Comparison of ENCODE assay signal across 12 cellular contexts in the genomic region with DNA sequence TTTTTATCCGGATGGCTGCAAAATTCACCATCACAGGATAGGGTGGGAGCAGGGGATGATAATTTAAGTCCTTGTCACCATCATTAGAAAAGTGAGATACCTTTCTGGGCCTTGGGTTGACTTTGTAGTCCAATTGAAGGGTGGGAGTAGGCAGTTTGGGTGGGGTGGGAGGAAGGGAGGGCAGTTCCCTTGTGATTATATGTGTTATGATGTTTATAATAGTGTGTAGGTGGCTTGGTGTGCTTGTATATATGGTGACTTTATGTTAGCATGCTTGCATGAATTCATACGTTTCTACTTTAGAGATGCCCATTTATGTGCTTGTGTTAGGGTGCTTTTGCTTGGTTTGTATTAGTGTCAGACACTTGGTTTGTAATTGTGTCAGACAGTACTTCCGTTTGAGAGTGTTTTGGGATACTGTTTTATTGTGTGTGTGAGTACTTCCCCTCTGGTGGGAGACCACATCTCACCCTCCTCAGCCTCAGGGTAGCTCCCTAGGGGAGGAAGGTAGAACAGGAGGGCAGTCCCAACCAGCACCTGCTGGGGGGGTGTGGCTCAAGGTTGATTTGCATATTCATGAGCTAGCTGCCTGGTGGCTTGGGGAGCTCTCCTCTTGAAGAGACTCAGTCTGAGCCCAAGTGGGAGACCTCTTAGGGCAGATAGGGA. TPM values are rescaled to one million over a fixed set of nuclear protein-coding genes. Genes with fewer than 3 reads are reported as not detected.
DNase-seq lines count a peak whose midpoint lies in the region; ATAC-seq lines count a peak whose summit lies in the region.
"Had no signal": no experiment of that assay in that cellular context is flagged by ENCODE, and none has a peak within 500 bp of the region (broad histone marks: within the 10 kb centered on the region; RNA-seq: fewer than 3 reads in every experiment).

No MANE protein-coding gene starts in this region.

- H3K27me3 ChIP-seq in H7 (ENCODE audit: control insufficient read depth, insufficient read depth, low read length) = peaks cover 17% of the 10 kb centered on the region
- no peaks in the 10 kb centered on the region for H3K27me3 ChIP-seq in CD4-positive, alpha-beta memory T cell (ENCODE audit: insufficient read depth, low read length)

- DNase-seq in NCI-H2171 treated with DMSO at 0.1 percent for 48 hours (lab: John Stamatoyannopoulos, UW) = peak; percentile 30
- no peak for DNase-seq in NCI-H2171 (lab: John Stamatoyannopoulos, UW)
- DNase-seq in H7 = peak; percentile 87
- peak; percentile 53 for DNase-seq in NCI-H69 (lab: John Stamatoyannopoulos, UW)
- peak; percentile 44 for DNase-seq in natural killer cell treated with Interleukin-12 subunit alpha and Interleukin-12 subunit beta and Interleukin-15 and Interleukin-18, amount 100 ng/mL, for 72 hours (ENCODE audit: low spot score)
- DNase-seq in kidney glomerular epithelial cell (lab: John Stamatoyannopoulos, UW) = no peak
- DNase-seq in head of caudate nucleus = no peak
- DNase-seq in CD4-positive, alpha-beta memory T cell = no peak
- DNase-seq: hippocampal formation, NCI-H1092 treated with DMSO at 0.1 percent for 48 hours had no signal

- POLR2A ChIA-PET in CD4-positive, alpha-beta memory T cell (lab: Charles Lee; ENCODE audit: partially characterized antibody) = no interaction called here

- no peaks in the 10 kb centered on the region for H3K36me3 ChIP-seq in H7 (replicated peaks; ENCODE audit: control insufficient read depth, insufficient read depth, low read length)
- no peaks in the 10 kb centered on the region for H3K36me3 ChIP-seq in CD4-positive, alpha-beta memory T cell (ENCODE audit: insufficient read depth, low read length)
- H3K36me3 ChIP-seq: SJSA1 had no signal

- H3K4me3 ChIP-seq in H7 (ENCODE audit: insufficient read depth, low read depth, low read length) = no peak overlapping the region
- no peak overlapping the region for H3K4me3 ChIP-seq in CD4-positive, alpha-beta memory T cell (ENCODE audit: low read length in 2 of 2)
- H3K4me3 ChIP-seq: SJSA1 had no signal

- peaks cover 16 to 19% of the 10 kb centered on the region in 2 donors for H3K4me1 Mint-ChIP-seq in natural killer cell treated with Interleukin-12 subunit alpha and Interleukin-12 subunit beta and Interleukin-15 and Interleukin-18, amount 100 ng/mL, for 72 hours (ENCODE audit: low read depth in 2 of 2)
- H3K4me1 Mint-ChIP-seq in CD4-positive, alpha-beta memory T cell = peaks cover 0 to 8% (median 4%) of the 10 kb centered on the region in 4 donors

- intact Hi-C loops in head of caudate nucleus (cut with DNase I) = no loop called here
- intact Hi-C loops in CD4-positive, alpha-beta memory T cell (cut with micrococcal nuclease) = no loop called here

- no peak overlapping the region for H3K27ac Mint-ChIP-seq in natural killer cell treated with Interleukin-12 subunit alpha and Interleukin-12 subunit beta and Interleukin-15 and Interleukin-18, amount 100 ng/mL, for 72 hours
- H3K27ac Mint-ChIP-seq in CD4-positive, alpha-beta memory T cell = no peak overlapping the region
- H3K27ac Mint-ChIP-seq: type B pancreatic cell had no signal

- H3K4me1 ChIP-seq in CD4-positive, alpha-beta memory T cell (ENCODE audit: insufficient read depth, low read length) = no peaks in the 10 kb centered on the region
- H3K4me1 ChIP-seq: SJSA1 had no signal

- H3K36me3 Mint-ChIP-seq in natural killer cell treated with Interleukin-12 subunit alpha and Interleukin-12 subunit beta and Interleukin-15 and Interleukin-18, amount 100 ng/mL, for 72 hours = no peaks in the 10 kb centered on the region
- no peaks in the 10 kb centered on the region for H3K36me3 Mint-ChIP-seq in CD4-positive, alpha-beta memory T cell
- H3K36me3 Mint-ChIP-seq: type B pancreatic cell had no signal

- H3K27me3 Mint-ChIP-seq in natural killer cell treated with Interleukin-12 subunit alpha and Interleukin-12 subunit beta and Interleukin-15 and Interleukin-18, amount 100 ng/mL, for 72 hours = peaks cover 8 to 22% of the 10 kb centered on the region in 2 donors
- H3K27me3 Mint-ChIP-seq in CD4-positive, alpha-beta memory T cell = no peaks in the 10 kb centered on the region

- ATAC-seq in natural killer cell treated with Interleukin-12 subunit alpha and Interleukin-12 subunit beta and Interleukin-15 and Interleukin-18, amount 100 ng/mL, for 72 hours = peak; percentile 4 to 45

- H3K9me3 Mint-ChIP-seq in natural killer cell treated with Interleukin-12 subunit alpha and Interleukin-12 subunit beta and Interleukin-15 and Interleukin-18, amount 100 ng/mL, for 72 hours = no peaks in the 10 kb centered on the region
- H3K9me3 Mint-ChIP-seq in CD4-positive, alpha-beta memory T cell = no peaks in the 10 kb centered on the region
- H3K9me3 Mint-ChIP-seq: type B pancreatic cell had no signal

- no peak overlapping the region for H3K27ac ChIP-seq in CD4-positive, alpha-beta memory T cell (ENCODE audit: low read depth, low read length)
- H3K27ac ChIP-seq: SJSA1 had no signal

- no peak overlapping the region for H3K4me3 Mint-ChIP-seq in natural killer cell treated with Interleukin-12 subunit alpha and Interleukin-12 subunit beta and Interleukin-15 and Interleukin-18, amount 100 ng/mL, for 72 hours
- H3K4me3 Mint-ChIP-seq in CD4-positive, alpha-beta memory T cell = no peak overlapping the region
- H3K4me3 Mint-ChIP-seq: type B pancreatic cell had no signal

- H3K9me3 ChIP-seq in CD4-positive, alpha-beta memory T cell (ENCODE audit: control insufficient read depth in 1 of 2, low read length in 2 of 2) = no peaks in the 10 kb centered on the region
- H3K9me3 ChIP-seq: SJSA1 had no signal

- CTCF ChIA-PET in CD4-positive, alpha-beta memory T cell (lab: Charles Lee; ENCODE audit: partially characterized antibody) = interaction anchor here (1.0 kb wide), 1 partner anchor 12 kb away, joined by 3 read pairs; no protein-coding TSS in a partner anchor

RNA-seq across cellular contexts. Expression of gene POU3F1, which starts 6.3 kb away (rescaled TPM):
- total RNA-seq in H7 (2014; rRNA removed; shearing (Covaris generic)) = 2.9 and 4.8 TPM in 2 replicates
- under 1 TPM; 0.50 to 0.93 TPM for total RNA-seq in natural killer cell treated with Interleukin-12 subunit alpha and Interleukin-12 subunit beta and Interleukin-15 and Interleukin-18, amount 100 ng/mL, for 72 hours
- total RNA-seq in CD4-positive, alpha-beta memory T cell = under 1 TPM; 0.14 to 0.15 TPM
- under 1 TPM in 1 of 2 donors, not detected in 1; 0.08 TPM for polyA plus RNA-seq in CD4-positive, alpha-beta memory T cell

RNA-seq across cellular contexts. Expression of gene UTP11, which starts 40.3 kb away (rescaled TPM):
- total RNA-seq in H7 (2014; rRNA removed; shearing (Covaris generic)) = 70.5 and 87.7 TPM in 2 replicates
- total RNA-seq in natural killer cell treated with Interleukin-12 subunit alpha and Interleukin-12 subunit beta and Interleukin-15 and Interleukin-18, amount 100 ng/mL, for 72 hours = 10 to 100 TPM; 59.9 to 60.0 TPM
- 10 to 100 TPM; 17.3 to 17.5 TPM for total RNA-seq in CD4-positive, alpha-beta memory T cell
- polyA plus RNA-seq in CD4-positive, alpha-beta memory T cell = 10 to 100 TPM; 21.0 to 21.9 TPM

RNA-seq across cellular contexts. Expression of gene FHL3, which starts 47.6 kb away (rescaled TPM):
- total RNA-seq in H7 (2014; rRNA removed; shearing (Covaris generic)) = 51.5 and 54.8 TPM in 2 replicates
- total RNA-seq in natural killer cell treated with Interleukin-12 subunit alpha and Interleukin-12 subunit beta and Interleukin-15 and Interleukin-18, amount 100 ng/mL, for 72 hours = 10 to 100 TPM; 24.5 TPM
- total RNA-seq in CD4-positive, alpha-beta memory T cell = 1 to 10 TPM; 3.7 to 5.0 TPM
- 1 to 10 TPM; 3.4 to 3.7 TPM for polyA plus RNA-seq in CD4-positive, alpha-beta memory T cell

Comparison
In these comparisons a context has a peak if more than half of its experiments do, and no peak if none do; other contexts are left out.
1. DNase-seq: peak in NCI-H2171 treated with DMSO at 0.1 percent for 48 hours (single experiment), H7 (single experiment), NCI-H69 (single experiment) and natural killer cell treated with Interleukin-12 subunit alpha and Interleukin-12 subunit beta and Interleukin-15 and Interleukin-18, amount 100 ng/mL, for 72 hours (single experiment); none in NCI-H2171 (single experiment), kidney glomerular epithelial cell (single experiment), head of caudate nucleus (0 of 42) and CD4-positive, alpha-beta memory T cell (0 of 5).